1 cellular context compared by ENCODE assay signal in the genomic region with DNA sequence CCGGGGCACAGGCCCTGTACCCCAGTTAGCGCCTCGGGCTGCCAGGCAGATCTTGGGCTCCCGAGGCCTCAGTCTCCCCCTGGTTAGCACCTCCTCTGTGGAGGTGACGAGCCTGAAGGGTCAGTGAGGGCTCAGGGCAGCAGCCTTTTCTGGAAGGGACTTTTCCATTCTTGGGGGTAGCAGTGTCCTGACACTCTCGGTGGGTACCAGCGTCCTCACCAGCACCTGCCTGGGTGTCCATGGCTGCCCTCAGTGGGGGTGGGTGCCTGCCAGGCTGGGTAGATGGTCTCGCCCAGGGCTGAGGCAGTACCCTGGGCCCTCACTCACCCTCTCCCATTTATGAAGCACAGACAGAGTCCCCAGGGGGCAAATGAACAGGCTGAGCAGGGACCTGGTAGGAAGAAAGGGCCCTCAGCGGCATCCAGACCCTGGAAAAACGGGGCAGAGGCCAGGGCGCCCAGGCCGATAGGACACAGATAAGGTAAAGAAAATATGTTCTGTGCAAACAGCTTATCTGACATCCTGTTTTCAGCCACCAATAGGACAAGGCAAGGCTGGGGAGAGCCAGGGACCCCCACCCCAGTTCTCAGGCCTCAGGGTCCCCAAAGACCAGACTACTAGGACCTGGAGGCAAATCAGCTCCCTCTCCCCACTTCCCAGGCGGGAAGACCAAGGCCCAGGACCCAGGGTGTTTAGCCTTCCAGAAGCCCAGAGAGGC.
TF ChIP-seq lines count a peak whose summit lies in the region.

No MANE protein-coding gene starts in this region.

TF ChIP-seq in K562, 482 proteins besides CTCF, POLR2A, EP300 and RAD21:
- TF ChIP-seq ETV1 (tag; conservative IDR thresholded peaks at IDR 0.05; ENCODE audit: low read depth), result no peak
- no peak for TF ChIP-seq ELF2 (CRISPR knock-in tag; IDR thresholded peaks at IDR 0.05)
- TF ChIP-seq, protein P1, sequence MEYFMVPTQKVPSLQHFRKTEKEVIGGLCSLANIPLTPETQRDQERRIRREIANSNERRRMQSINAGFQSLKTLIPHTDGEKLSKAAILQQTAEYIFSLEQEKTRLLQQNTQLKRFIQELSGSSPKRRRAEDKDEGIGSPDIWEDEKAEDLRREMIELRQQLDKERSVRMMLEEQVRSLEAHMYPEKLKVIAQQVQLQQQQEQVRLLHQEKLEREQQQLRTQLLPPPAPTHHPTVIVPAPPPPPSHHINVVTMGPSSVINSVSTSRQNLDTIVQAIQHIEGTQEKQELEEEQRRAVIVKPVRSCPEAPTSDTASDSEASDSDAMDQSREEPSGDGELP (CRISPR knock-in tag; IDR thresholded peaks at IDR 0.05; ENCODE audit: borderline replicate concordance), result 0 out of 2 replicates have a peak, but pooled peaks have one; percentile 7
- TF ChIP-seq PHTF2 (CRISPR knock-in tag; IDR thresholded peaks at IDR 0.05), result no peak
